In the genomic region with DNA sequence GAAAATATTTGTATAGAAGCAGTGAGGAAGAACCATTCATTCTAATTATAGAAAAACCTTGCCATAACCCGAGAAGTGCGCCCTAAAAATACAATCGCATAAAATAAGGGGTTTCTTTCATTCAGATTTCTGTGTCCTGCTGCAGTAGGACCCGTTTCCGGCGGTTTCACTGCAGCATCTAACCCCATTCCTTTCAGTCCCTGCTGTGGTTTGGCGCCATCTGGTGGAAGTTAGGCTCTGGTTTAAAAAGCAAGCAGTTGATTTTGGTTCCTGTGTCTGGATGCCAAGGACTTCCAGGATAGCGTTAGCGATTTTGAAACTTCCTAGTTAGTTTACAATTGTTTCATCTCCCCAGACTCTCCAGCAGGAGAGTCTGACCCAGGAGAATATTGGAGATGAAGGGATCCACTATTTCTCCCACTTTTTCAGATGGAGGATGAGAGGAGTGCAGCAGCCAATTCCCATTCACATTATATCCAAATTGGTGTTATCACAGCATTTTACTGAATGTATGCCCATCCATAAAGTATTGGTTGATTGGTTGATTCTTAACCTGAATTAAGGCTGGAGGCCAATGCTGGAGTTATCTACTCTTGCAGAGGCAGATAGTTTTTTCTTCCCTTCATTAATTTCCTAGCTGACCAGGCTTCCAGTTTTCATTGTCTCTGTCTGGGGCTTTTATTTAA, we compare ENCODE assay signal across 1 cellular context.
TF ChIP-seq lines count a peak whose summit lies in the region.

No MANE protein-coding gene starts in this region.

TF ChIP-seq in H1, 55 proteins besides CTCF, POLR2A, EP300 and RAD21:
- TF ChIP-seq SP2 (IDR thresholded peaks at IDR 0.05; ENCODE audit: low read length) (no peak), CTBP2 (IDR thresholded peaks at IDR 0.05; ENCODE audit: borderline replicate concordance, insufficient read depth, insufficient read length, low read length) (no peak), TCF12 (IDR thresholded peaks at IDR 0.05; ENCODE audit: low read depth, low read length) (no peak), TAF1 (IDR thresholded peaks at IDR 0.05; ENCODE audit: low read depth, low read length) (no peak), YY1 (IDR thresholded peaks at IDR 0.05; ENCODE audit: low read depth, low read length) (0 out of 2 replicates have a peak, but pooled peaks have one; percentile 57), ASH2L (IDR thresholded peaks at IDR 0.05; ENCODE audit: low read length) (no peak), ATF2 (IDR thresholded peaks at IDR 0.05; ENCODE audit: low read length) (0 out of 2 replicates have a peak, but pooled peaks have one; percentile 24), BCL11A (IDR thresholded peaks at IDR 0.05; ENCODE audit: low read depth in 2 of 2, low read length in 2 of 2) (no peak), TEAD4 (IDR thresholded peaks at IDR 0.05; ENCODE audit: low read depth, low read length) (peak; percentile 57; the same call in 1 of the 2 replicates), CREB1 (IDR thresholded peaks at IDR 0.05) (0 out of 2 replicates have a peak, but pooled peaks have one; percentile 19), JUN (IDR thresholded peaks at IDR 0.05; ENCODE audit: low read depth, low read length) (no peak), SIRT6 (IDR thresholded peaks at IDR 0.05; ENCODE audit: low read length) (no peak)
